ENCODE assay signal across 9 cellular contexts in the genomic region with DNA sequence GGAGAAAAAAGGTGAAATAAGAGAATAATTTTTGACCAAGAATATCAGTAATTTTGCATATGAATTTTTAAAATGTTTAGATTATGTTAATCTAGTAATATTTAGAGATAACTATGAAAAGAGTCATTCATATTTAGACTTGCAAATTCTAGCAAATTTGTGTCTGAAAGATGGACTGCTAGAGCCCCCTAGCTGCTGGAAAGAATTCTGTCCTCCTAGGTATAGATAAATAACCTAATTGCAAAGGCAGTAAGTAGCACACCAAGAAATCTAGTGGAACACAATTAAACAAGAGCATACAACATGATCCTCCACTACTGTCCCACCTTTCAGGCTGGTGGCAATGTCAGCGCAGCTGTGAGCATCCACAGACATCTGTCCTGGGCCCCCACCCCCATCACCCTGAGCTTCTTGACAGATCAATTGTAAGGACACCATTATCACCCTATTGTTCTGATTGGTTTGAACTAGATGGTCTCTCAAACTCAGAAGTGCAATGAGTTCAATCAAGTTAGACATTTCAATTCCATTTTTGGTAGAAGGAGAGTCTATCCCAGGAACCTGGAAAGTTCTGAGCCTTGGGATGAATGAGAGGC. TPM values are rescaled to one million over a fixed set of nuclear protein-coding genes. Genes with fewer than 3 reads are reported as not detected.
A peak's percentile ranks its signal among the peaks of the same experiment; 100 is the strongest.
DNase-seq lines count a peak whose midpoint lies in the region; ATAC-seq and TF ChIP-seq lines count a peak whose summit lies in the region.
"Had no signal": no experiment of that assay in that cellular context is flagged by ENCODE, and none has a peak within 500 bp of the region (broad histone marks: within the 10 kb centered on the region; RNA-seq: fewer than 3 reads in every experiment).

No MANE protein-coding gene starts in this region.

- TF ChIP-seq CTCF in GM12865 (IDR thresholded peaks at IDR 0.05; ENCODE audit: insufficient read depth, low read depth, low read length, missing control alignments) (peak; percentile 46), SU-DHL-6 (IDR thresholded peaks at IDR 0.05; ENCODE audit: insufficient read depth, low read length, poor library complexity, severe bottlenecking) (peak; percentile 24), foreskin keratinocyte (conservative IDR thresholded peaks at IDR 0.05) (peak; percentile 85), retinal pigment epithelial cell (conservative IDR thresholded peaks at IDR 0.05; ENCODE audit: low read depth, low read length) (peak; percentile 77)
- TF ChIP-seq CTCF in CD4-positive, alpha-beta T cell (IDR thresholded peaks at IDR 0.05), result no peak

- H3K27me3 ChIP-seq in SU-DHL-6 (ENCODE audit: low read length) (no peaks in the 10 kb centered on the region), foreskin keratinocyte (peaks cover 2% of the 10 kb centered on the region)
- no peaks in the 10 kb centered on the region for H3K27me3 ChIP-seq in CD4-positive, alpha-beta T cell (ENCODE audit: control insufficient read depth, insufficient read depth, low read length)

- H3K4me2 ChIP-seq in SU-DHL-6 (ENCODE audit: low read depth, low read length, poor library complexity, severe bottlenecking), result no peak overlapping the region

- H3K27me3 Mint-ChIP-seq in CD4-positive, alpha-beta T cell, result peaks cover 8% of the 10 kb centered on the region

- no peak overlapping the region for H3K27ac ChIP-seq in SU-DHL-6 (ENCODE audit: low read depth, low read length)
- no peak overlapping the region for H3K27ac ChIP-seq in foreskin keratinocyte
- no peak overlapping the region for H3K27ac ChIP-seq in CD4-positive, alpha-beta T cell (ENCODE audit: low read depth, low read length)

- no peaks in the 10 kb centered on the region for H3K36me3 ChIP-seq in SU-DHL-6 (ENCODE audit: low read length)

- no peaks in the 10 kb centered on the region for H3K9me3 Mint-ChIP-seq in CD4-positive, alpha-beta T cell

- no peak overlapping the region for H3K9ac ChIP-seq in SU-DHL-6 (ENCODE audit: low read length)

- H2AFZ ChIP-seq in SU-DHL-6 (ENCODE audit: low read depth, low read length, severe bottlenecking), result no peak overlapping the region

- peak; percentile 64 for ATAC-seq in foreskin keratinocyte
- ATAC-seq in GM21515 (IDR thresholded peaks at IDR 0.05; ENCODE audit: unreplicated experiment), result no peak
- no peak for ATAC-seq in CD4-positive, alpha-beta T cell (ENCODE audit: poor library complexity)

- H3K36me3 Mint-ChIP-seq in CD4-positive, alpha-beta T cell (ENCODE audit: low read depth), result no peaks in the 10 kb centered on the region

- no peaks in the 10 kb centered on the region for H3K4me1 Mint-ChIP-seq in CD4-positive, alpha-beta T cell (ENCODE audit: low read depth)

- H3K4me3 ChIP-seq in GM12865 (ENCODE audit: low read depth, low read length) (no peak overlapping the region), SU-DHL-6 (ENCODE audit: insufficient read depth, low read length, poor library complexity, severe bottlenecking) (no peak overlapping the region), retinal pigment epithelial cell (ENCODE audit: low read length) (no peak overlapping the region)

- POLR2A ChIA-PET in CD4-positive, alpha-beta T cell (lab: Charles Lee), result no interaction called here

- H3K4me3 Mint-ChIP-seq in CD4-positive, alpha-beta T cell, result no peak overlapping the region

- CTCF ChIA-PET in CD4-positive, alpha-beta T cell (lab: Charles Lee), result no interaction called here

- H3K79me2 ChIP-seq in SU-DHL-6 (ENCODE audit: insufficient read depth, low read length), result no peaks in the 10 kb centered on the region

- no peaks in the 10 kb centered on the region for H4K20me1 ChIP-seq in SU-DHL-6 (ENCODE audit: low read depth, low read length)

- intact Hi-C loops in CD4-positive, alpha-beta T cell (cut with DNase I, micrococcal nuclease), result loop anchor here in 1 of 2 experiments (5.0 kb wide), 2 partner anchors 491 to 581 kb away; no protein-coding TSS in a partner anchor

- no peak overlapping the region for H3K27ac Mint-ChIP-seq in CD4-positive, alpha-beta T cell

- no peaks in the 10 kb centered on the region for H3K9me3 ChIP-seq in SU-DHL-6 (ENCODE audit: insufficient read depth, low read length)
- H3K9me3 ChIP-seq in CD4-positive, alpha-beta T cell (ENCODE audit: control insufficient read depth, low read length), result no peaks in the 10 kb centered on the region

- DNase-seq in GM12865 (ENCODE audit: low read depth) (peak; percentile 45), KG1 (lab: John Stamatoyannopoulos, UW) (peak; percentile 41), foreskin keratinocyte (peak in 1 of 2 donors; percentile 33), retinal pigment epithelial cell (ENCODE audit: low read depth) (no peak)
- DNase-seq in stimulated activated CD4-positive, alpha-beta T cell treated with anti-CD3 and anti-CD28 coated beads, Interleukin-4, amount 100 ng/mL, for 24 hours, result no peak
- DNase-seq in CD4-positive, alpha-beta T cell, result no peak

- no peaks in the 10 kb centered on the region for H3F3A ChIP-seq in SU-DHL-6 (ENCODE audit: insufficient read depth)

- H3K9me2 ChIP-seq in SU-DHL-6 (replicated peaks; ENCODE audit: insufficient read depth, low read length), result no peaks in the 10 kb centered on the region

- no peaks in the 10 kb centered on the region for H3K4me1 ChIP-seq in foreskin keratinocyte

RNA-seq across cellular contexts. Expression of a gene that starts 15.0 kb away (rescaled TPM):
- total RNA-seq in foreskin keratinocyte, result 0.03 TPM in 1 of 2 replicates, not detected in the other
- not detected in 2 replicates for polyA plus RNA-seq in foreskin keratinocyte
- total RNA-seq in CD4-positive, alpha-beta T cell, result not detected
- total RNA-seq: T-helper 1 cell treated with Interleukin-12 subunit alpha and Interleukin-12 subunit beta and Interleukin-4 antibody, amounts not matched to agents 30 ng/mL and 1 ng/mL, for 36 hours had no signal

RNA-seq across cellular contexts. Expression of a gene that starts 36.2 kb away (rescaled TPM):
- total RNA-seq in foreskin keratinocyte, result not detected in 2 replicates
- not detected in 2 replicates for polyA plus RNA-seq in foreskin keratinocyte
- not detected for total RNA-seq in CD4-positive, alpha-beta T cell
- total RNA-seq: T-helper 1 cell treated with Interleukin-12 subunit alpha and Interleukin-12 subunit beta and Interleukin-4 antibody, amounts not matched to agents 30 ng/mL and 1 ng/mL, for 36 hours had no signal

Comparison
In these comparisons a context has a peak if more than half of its experiments do, and no peak if none do; other contexts are left out.
1. DNase-seq: peak in GM12865 (single experiment) and KG1 (single experiment); none in retinal pigment epithelial cell (single experiment), stimulated activated CD4-positive, alpha-beta T cell treated with anti-CD3 and anti-CD28 coated beads, Interleukin-4, amount 100 ng/mL, for 24 hours (single experiment) and CD4-positive, alpha-beta T cell (0 of 10).